In genomic region chr10:26468691-26469090, GRCh38 we compare ENCODE assay signal across 9 cellular contexts. TPM values are rescaled to one million over a fixed set of nuclear protein-coding genes. Genes with fewer than 3 reads are reported as not detected.
DNase-seq lines count a peak whose midpoint lies in the region; ATAC-seq and TF ChIP-seq lines count a peak whose summit lies in the region.
"Had no signal": no experiment of that assay in that cellular context is flagged by ENCODE, and none has a peak within 500 bp of the region (broad histone marks: within the 10 kb centered on the region; RNA-seq: fewer than 3 reads in every experiment).

No MANE protein-coding gene starts in this region.

- TF ChIP-seq CTCF in OCI-LY1 (IDR thresholded peaks at IDR 0.05; ENCODE audit: low read length) (no peak), BE2C (IDR thresholded peaks at IDR 0.05; ENCODE audit: low read depth, low read length) (no peak)

- no peaks in the 10 kb centered on the region for H4K20me1 ChIP-seq in OCI-LY1 (ENCODE audit: insufficient read depth, low read length)

- no peak for DNase-seq in left lobe of liver (ENCODE audit: low spot score)
- no peak for DNase-seq in C1 segment of cervical spinal cord (lab: John Stamatoyannopoulos, UW)
- DNase-seq in BE2C, result no peak
- DNase-seq in NCI-H1092 (lab: John Stamatoyannopoulos, UW), result no peak
- DNase-seq in NCI-H2029 treated with DMSO at 0.1 percent for 48 hours (lab: John Stamatoyannopoulos, UW), result no peak

- H3K4me1 ChIP-seq in OCI-LY1 (ENCODE audit: insufficient read depth, low read length, severe bottlenecking), result peaks cover 87% of the 10 kb centered on the region
- H3K4me1 ChIP-seq in BE2C, result no peaks in the 10 kb centered on the region

- H3K4me2 ChIP-seq in OCI-LY1 (ENCODE audit: low read length), result peak overlapping the region; percentile 57

- H3K27me3 ChIP-seq in OCI-LY1 (ENCODE audit: insufficient read depth, low read length) (no peaks in the 10 kb centered on the region), BE2C (no peaks in the 10 kb centered on the region)

- no peaks in the 10 kb centered on the region for H3K9me2 ChIP-seq in OCI-LY1 (ENCODE audit: low read depth, low read length)

- H3K4me3 ChIP-seq in OCI-LY1 (ENCODE audit: low read depth, low read length, poor library complexity, severe bottlenecking), result peak overlapping the region; percentile 28
- no peak overlapping the region for H3K4me3 ChIP-seq in BE2C (ENCODE audit: low read depth, low read length)

- H3K9me3 ChIP-seq in OCI-LY1 (ENCODE audit: low read length), result no peaks in the 10 kb centered on the region
- no peaks in the 10 kb centered on the region for H3K9me3 ChIP-seq in BE2C

- 0 out of 2 replicates have a peak, but pooled peaks cover 8% of the 10 kb centered on the region for H3F3A ChIP-seq in OCI-LY1 (ENCODE audit: insufficient read depth, low read length)

- H3K27ac ChIP-seq in OCI-LY1 (ENCODE audit: low read depth, low read length, poor library complexity, severe bottlenecking), result peak overlapping the region; percentile 87

- peaks cover 88% of the 10 kb centered on the region for H3K79me2 ChIP-seq in OCI-LY1 (ENCODE audit: insufficient read depth, low read length)

- H2AFZ ChIP-seq in OCI-LY1 (ENCODE audit: low read length), result no peak overlapping the region

- peaks cover 45% of the 10 kb centered on the region for H3K36me3 ChIP-seq in OCI-LY1 (ENCODE audit: insufficient read depth, low read length)
- H3K36me3 ChIP-seq in BE2C, result no peaks in the 10 kb centered on the region

- peak; percentile 74 for ATAC-seq in GM18498 (IDR thresholded peaks at IDR 0.05; ENCODE audit: unreplicated experiment)
- ATAC-seq in GM21619 (IDR thresholded peaks at IDR 0.05; ENCODE audit: unreplicated experiment), result peak; percentile 65
- ATAC-seq in left lobe of liver, result peak; percentile 55

- H3K9ac ChIP-seq in OCI-LY1 (ENCODE audit: low read length), result peak overlapping the region; percentile 13; the same call in 1 of the 2 replicates

RNA-seq across cellular contexts. Expression of gene APBB1IP, which starts 30.6 kb away (rescaled TPM):
- total RNA-seq in left lobe of liver, result 16.1 TPM
- polyA plus RNA-seq in BE2C (2012; ENCODE audit: insufficient read depth, insufficient read length, low read depth), result not detected
- polyA plus RNA-seq: neural cell had no signal
